Comparison of ENCODE assay signal across 1 cellular context in the genomic region with DNA sequence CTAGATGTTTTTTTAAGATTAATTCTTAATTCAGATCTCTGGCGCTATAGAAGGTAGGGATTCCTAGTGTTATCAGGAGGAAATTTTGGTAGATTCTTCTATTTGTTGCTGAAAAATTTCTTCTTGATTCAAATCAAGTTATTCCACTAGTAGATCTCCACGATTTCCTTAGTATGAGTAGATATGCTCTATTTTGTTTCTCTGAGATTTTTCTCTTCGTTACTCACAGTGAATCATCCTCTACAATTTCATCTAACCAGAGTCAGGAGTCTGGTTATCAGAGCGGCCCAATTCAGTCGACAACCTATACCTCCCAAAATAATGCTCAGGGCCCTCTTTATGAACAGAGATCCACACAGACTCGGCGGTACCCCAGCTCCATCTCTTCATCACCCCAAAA.
TF ChIP-seq lines count a peak whose summit lies in the region.

No MANE protein-coding gene starts in this region.

TF ChIP-seq in IMR-90, 13 proteins besides CTCF, POLR2A, EP300 and RAD21:
- TF ChIP-seq RFX5 (IDR thresholded peaks at IDR 0.05; ENCODE audit: low read depth, low read length): no peak
- no peak for TF ChIP-seq MXI1 (IDR thresholded peaks at IDR 0.05; ENCODE audit: borderline replicate concordance, low read depth, low read length)
- TF ChIP-seq FOS (IDR thresholded peaks at IDR 0.05; ENCODE audit: low read depth, low read length): no peak
- TF ChIP-seq CHD1 (IDR thresholded peaks at IDR 0.05; ENCODE audit: low read depth, low read length): no peak
- TF ChIP-seq BHLHE40 (IDR thresholded peaks at IDR 0.05; ENCODE audit: low read depth, low read length): no peak
- TF ChIP-seq, protein P1, sequence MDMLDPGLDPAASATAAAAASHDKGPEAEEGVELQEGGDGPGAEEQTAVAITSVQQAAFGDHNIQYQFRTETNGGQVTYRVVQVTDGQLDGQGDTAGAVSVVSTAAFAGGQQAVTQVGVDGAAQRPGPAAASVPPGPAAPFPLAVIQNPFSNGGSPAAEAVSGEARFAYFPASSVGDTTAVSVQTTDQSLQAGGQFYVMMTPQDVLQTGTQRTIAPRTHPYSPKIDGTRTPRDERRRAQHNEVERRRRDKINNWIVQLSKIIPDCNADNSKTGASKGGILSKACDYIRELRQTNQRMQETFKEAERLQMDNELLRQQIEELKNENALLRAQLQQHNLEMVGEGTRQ (IDR thresholded peaks at IDR 0.05; ENCODE audit: low read depth, low read length): no peak
- TF ChIP-seq MAFK (IDR thresholded peaks at IDR 0.05; ENCODE audit: low read depth, low read length): no peak
- no peak for TF ChIP-seq MAZ (IDR thresholded peaks at IDR 0.05; ENCODE audit: borderline replicate concordance, low read depth, low read length)
- TF ChIP-seq SMC3 (IDR thresholded peaks at IDR 0.05; ENCODE audit: low read depth, low read length): no peak
- no peak for TF ChIP-seq CEBPB (IDR thresholded peaks at IDR 0.05; ENCODE audit: low read depth, low read length)
- no peak for TF ChIP-seq ELK1 (IDR thresholded peaks at IDR 0.05; ENCODE audit: borderline replicate concordance, low read depth, low read length)
- TF ChIP-seq RCOR1 (IDR thresholded peaks at IDR 0.05; ENCODE audit: insufficient replicate concordance, low read length): no peak
- no peak for TF ChIP-seq NFE2L2 (IDR thresholded peaks at IDR 0.05; ENCODE audit: low read depth, low read length)
TF ChIP-seq in IMR-90: peak in this region for 0.
